Comparison of ENCODE assay signal across 1 cellular context in the genomic region with DNA sequence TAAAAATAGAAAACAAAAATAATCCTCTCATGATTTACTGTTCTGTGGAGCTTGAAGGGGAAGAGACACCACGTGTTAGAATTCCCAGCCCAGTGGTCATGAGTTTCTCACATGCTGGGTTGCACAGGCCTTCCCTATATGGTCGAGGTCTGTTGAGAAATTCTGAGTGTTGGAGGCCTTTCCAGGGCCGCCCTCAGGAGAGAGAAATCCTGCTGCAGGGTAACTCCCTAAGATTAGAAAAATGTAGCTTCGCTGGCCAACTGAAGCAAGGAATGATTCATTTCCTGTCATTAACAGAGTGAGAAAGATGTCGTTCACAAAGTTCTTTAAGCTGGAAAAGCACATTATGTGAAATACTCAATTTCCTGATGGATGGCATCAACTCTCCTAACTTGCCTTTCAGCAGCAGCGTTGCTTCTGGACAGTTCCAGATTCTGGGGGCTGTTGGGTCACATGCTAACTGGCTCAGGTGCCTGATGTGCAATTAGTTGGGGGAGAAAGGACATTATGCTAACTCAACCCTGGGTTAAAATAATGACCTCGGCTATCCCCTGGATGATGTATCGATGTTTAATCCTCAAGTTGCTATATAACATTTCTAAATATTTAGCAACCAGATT.
TF ChIP-seq lines count a peak whose summit lies in the region.

No MANE protein-coding gene starts in this region.

TF ChIP-seq in WTC11, 78 proteins besides CTCF, POLR2A, EP300 and RAD21 (continued from another document):
- TF ChIP-seq, protein P1, sequence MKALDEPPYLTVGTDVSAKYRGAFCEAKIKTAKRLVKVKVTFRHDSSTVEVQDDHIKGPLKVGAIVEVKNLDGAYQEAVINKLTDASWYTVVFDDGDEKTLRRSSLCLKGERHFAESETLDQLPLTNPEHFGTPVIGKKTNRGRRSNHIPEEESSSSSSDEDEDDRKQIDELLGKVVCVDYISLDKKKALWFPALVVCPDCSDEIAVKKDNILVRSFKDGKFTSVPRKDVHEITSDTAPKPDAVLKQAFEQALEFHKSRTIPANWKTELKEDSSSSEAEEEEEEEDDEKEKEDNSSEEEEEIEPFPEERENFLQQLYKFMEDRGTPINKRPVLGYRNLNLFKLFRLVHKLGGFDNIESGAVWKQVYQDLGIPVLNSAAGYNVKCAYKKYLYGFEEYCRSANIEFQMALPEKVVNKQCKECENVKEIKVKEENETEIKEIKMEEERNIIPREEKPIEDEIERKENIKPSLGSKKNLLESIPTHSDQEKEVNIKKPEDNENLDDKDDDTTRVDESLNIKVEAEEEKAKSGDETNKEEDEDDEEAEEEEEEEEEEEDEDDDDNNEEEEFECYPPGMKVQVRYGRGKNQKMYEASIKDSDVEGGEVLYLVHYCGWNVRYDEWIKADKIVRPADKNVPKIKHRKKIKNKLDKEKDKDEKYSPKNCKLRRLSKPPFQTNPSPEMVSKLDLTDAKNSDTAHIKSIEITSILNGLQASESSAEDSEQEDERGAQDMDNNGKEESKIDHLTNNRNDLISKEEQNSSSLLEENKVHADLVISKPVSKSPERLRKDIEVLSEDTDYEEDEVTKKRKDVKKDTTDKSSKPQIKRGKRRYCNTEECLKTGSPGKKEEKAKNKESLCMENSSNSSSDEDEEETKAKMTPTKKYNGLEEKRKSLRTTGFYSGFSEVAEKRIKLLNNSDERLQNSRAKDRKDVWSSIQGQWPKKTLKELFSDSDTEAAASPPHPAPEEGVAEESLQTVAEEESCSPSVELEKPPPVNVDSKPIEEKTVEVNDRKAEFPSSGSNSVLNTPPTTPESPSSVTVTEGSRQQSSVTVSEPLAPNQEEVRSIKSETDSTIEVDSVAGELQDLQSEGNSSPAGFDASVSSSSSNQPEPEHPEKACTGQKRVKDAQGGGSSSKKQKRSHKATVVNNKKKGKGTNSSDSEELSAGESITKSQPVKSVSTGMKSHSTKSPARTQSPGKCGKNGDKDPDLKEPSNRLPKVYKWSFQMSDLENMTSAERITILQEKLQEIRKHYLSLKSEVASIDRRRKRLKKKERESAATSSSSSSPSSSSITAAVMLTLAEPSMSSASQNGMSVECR (CRISPR knock-in tag; IDR thresholded peaks at IDR 0.05; ENCODE audit: borderline replicate concordance) = no peak
- TF ChIP-seq ZNF416 (CRISPR knock-in tag; IDR thresholded peaks at IDR 0.05) (no peak), GABPB1 (CRISPR knock-in tag; IDR thresholded peaks at IDR 0.05) (no peak), EMX1 (CRISPR knock-in tag; IDR thresholded peaks at IDR 0.05) (no peak), ZNF423 (CRISPR knock-in tag; IDR thresholded peaks at IDR 0.05) (no peak), GRHL2 (CRISPR knock-in tag; IDR thresholded peaks at IDR 0.05; ENCODE audit: insufficient replicate concordance, severe bottlenecking) (no peak)
